20 cellular contexts compared by ENCODE assay signal in the genomic region with DNA sequence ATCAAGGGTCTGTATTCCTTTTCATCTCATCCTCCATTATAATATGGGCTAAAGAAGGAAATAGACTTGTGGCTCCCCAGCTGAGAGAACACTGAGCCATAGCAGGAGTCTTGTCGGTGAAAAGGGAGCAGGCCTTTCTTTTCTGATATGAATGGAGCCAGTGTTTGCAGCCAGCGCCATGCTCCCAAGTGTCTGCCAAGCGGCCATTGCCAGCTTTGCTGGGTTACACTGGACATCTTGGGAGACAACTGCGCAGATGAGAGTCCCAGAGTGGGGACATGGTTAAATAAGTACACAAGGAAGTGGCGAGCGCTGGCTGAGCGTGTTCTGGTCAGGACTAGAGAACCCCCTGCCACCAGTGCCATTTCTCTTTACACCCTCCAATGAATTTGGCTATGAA.
"Had no signal": no experiment of that assay in that cellular context is flagged by ENCODE, and none has a peak within 500 bp of the region (broad histone marks: within the 10 kb centered on the region; RNA-seq: fewer than 3 reads in every experiment).

No MANE protein-coding gene starts in this region.

- H3K9me3 Mint-ChIP-seq: activated B cell treated with CpG ODN at 0.5 μM for 24 hours; activated CD8-positive, alpha-beta T cell treated with anti-CD3 and anti-CD28 coated beads for 36 hours; activated T-cell treated with anti-CD3 and anti-CD28 coated beads, Interleukin-2, amount 50 U/mL, for 72 hours had no signal

- H3K4me1 Mint-ChIP-seq: activated B cell treated with CpG ODN at 0.5 μM for 24 hours had no signal

- H3K36me3 Mint-ChIP-seq: activated naive CD8-positive, alpha-beta T cell had no signal

- H3K9me3 ChIP-seq: breast epithelium, neutrophil, right lobe of liver, SJSA1, testis, upper lobe of right lung had no signal

- DNase-seq: activated B cell treated with CpG ODN at 0.5 μM for 24 hours; activated CD4-positive, alpha-beta T cell treated with anti-CD3 and anti-CD28 coated beads for 48 hours; activated CD8-positive, alpha-beta T cell treated with anti-CD3 and anti-CD28 coated beads for 36 hours; activated gamma-delta T cell; activated T-cell treated with anti-CD3 and anti-CD28 coated beads, Interleukin-2, amount 50 U/mL, for 72 hours; amniotic stem cell; dermis blood vessel endothelial cell; erythroblast; kidney glomerular epithelial cell; stimulated activated naive CD8-positive, alpha-beta T cell treated with anti-CD3 and anti-CD28 coated beads, Interleukin-15, Interleukin-2, amounts not matched to agents 100 U/mL and 50 U/mL, for 24 hours; SW 1271; testis; upper lobe of right lung had no signal

- H3K27me3 Mint-ChIP-seq: progenitor cell of endocrine pancreas had no signal

- H3K27me3 ChIP-seq: breast epithelium, neutrophil, right lobe of liver, testis, upper lobe of right lung had no signal

- H3K27ac ChIP-seq: breast epithelium, neutrophil, right lobe of liver, SJSA1, testis, upper lobe of right lung had no signal

- H3K27ac Mint-ChIP-seq: activated B cell treated with CpG ODN at 0.5 μM for 24 hours; activated CD8-positive, alpha-beta T cell treated with anti-CD3 and anti-CD28 coated beads for 36 hours; activated naive CD8-positive, alpha-beta T cell; activated T-cell treated with anti-CD3 and anti-CD28 coated beads, Interleukin-2, amount 50 U/mL, for 72 hours had no signal

- H3K4me3 Mint-ChIP-seq: activated B cell treated with CpG ODN at 0.5 μM for 24 hours; activated CD8-positive, alpha-beta T cell treated with anti-CD3 and anti-CD28 coated beads for 36 hours; activated naive CD8-positive, alpha-beta T cell; activated T-cell treated with anti-CD3 and anti-CD28 coated beads, Interleukin-2, amount 50 U/mL, for 72 hours had no signal

- H3K4me3 ChIP-seq: breast epithelium, right lobe of liver, SJSA1, smooth muscle cell, testis, upper lobe of right lung had no signal

- H3K36me3 ChIP-seq: breast epithelium, neutrophil, right lobe of liver, SJSA1, upper lobe of right lung had no signal

- ATAC-seq: activated CD8-positive, alpha-beta T cell treated with anti-CD3 and anti-CD28 coated beads for 36 hours; activated T-cell treated with anti-CD3 and anti-CD28 coated beads, Interleukin-2, amount 50 U/mL, for 72 hours; right lobe of liver; stimulated activated naive CD8-positive, alpha-beta T cell treated with anti-CD3 and anti-CD28 coated beads, Interleukin-15, Interleukin-2, amounts not matched to agents 100 U/mL and 50 U/mL, for 24 hours; upper lobe of right lung had no signal

- H3K4me1 ChIP-seq: breast epithelium, right lobe of liver, SJSA1, testis, upper lobe of right lung had no signal
